ENCODE assay signal across 8 cellular contexts in the genomic region with DNA sequence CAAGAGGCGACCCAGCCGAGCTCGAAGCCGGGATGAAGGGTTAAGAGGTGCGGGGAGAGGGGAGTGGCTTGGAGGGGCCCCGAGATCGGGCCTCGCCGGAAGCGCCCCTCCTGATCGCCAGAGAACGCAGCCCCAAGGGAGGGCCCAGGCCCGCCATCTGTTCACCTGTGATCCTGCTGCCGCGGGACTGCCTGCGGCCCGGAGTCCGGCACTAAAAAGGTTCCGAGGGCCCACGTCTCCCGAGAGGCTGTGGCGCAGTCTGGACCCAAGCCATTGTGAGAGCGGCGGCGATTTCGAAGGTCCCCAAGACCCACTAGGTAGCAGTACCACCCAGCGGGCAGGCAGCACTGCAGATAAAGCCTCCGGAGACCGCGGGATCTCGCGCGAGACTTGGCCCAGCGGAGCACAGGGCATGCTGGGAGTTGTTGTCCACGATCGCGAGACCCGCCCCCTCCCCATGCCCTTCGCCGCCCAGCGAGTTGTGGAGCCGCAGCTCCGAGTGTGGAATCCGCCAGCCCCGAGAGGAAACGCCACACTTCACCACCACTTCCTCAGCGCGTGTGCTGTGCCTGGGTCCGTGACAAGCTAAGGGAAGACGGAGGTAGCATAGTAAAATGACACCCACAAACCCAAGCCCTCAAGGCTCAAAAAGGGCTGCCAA. TPM values are rescaled to one million over a fixed set of nuclear protein-coding genes. Genes with fewer than 3 reads are reported as not detected.
DNase-seq lines count a peak whose midpoint lies in the region; ATAC-seq and TF ChIP-seq lines count a peak whose summit lies in the region.

A gene with protein sequence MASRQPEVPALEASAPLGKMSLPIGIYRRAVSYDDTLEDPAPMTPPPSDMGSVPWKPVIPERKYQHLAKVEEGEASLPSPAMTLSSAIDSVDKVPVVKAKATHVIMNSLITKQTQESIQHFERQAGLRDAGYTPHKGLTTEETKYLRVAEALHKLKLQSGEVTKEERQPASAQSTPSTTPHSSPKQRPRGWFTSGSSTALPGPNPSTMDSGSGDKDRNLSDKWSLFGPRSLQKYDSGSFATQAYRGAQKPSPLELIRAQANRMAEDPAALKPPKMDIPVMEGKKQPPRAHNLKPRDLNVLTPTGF (minus strand): TSS at position 328 of the 661 bp plus-strand sequence. CDS start 2,256 bp downstream, outside the sequence.

- H4K20me1 ChIP-seq in SU-DHL-6 (ENCODE audit: low read depth, low read length), result no peaks in the 10 kb centered on the region

- H3K9ac ChIP-seq in SU-DHL-6 (ENCODE audit: low read length) (peak within 1 kb of the TSS; percentile 77), parathyroid adenoma (peak within 1 kb of the TSS; percentile 91)

- H3K27me3 ChIP-seq in SU-DHL-6 (ENCODE audit: low read length) (no peaks in the 10 kb centered on the region), parathyroid adenoma (ENCODE audit: control insufficient read depth, insufficient read depth, low read length) (no peaks in the 10 kb centered on the region), tibial nerve (no peaks in the 10 kb centered on the region)

- no peaks in the 10 kb centered on the region for H3K9me2 ChIP-seq in SU-DHL-6 (replicated peaks; ENCODE audit: insufficient read depth, low read length)

- peaks cover 13% of the 10 kb centered on the region; the same call in 1 of the 2 replicates for H3F3A ChIP-seq in SU-DHL-6 (ENCODE audit: insufficient read depth)

- DNase-seq in NCI-H128 (lab: John Stamatoyannopoulos, UW; ENCODE audit: unreplicated experiment) (peak; percentile 46), Right ventricle myocardium superior (peak; percentile 98), tibial nerve (ENCODE audit: low spot score in 2 of 2) (peak; percentile 86)
- peak; percentile 83 for DNase-seq in activated naive CD8-positive, alpha-beta T cell treated with anti-CD3 and anti-CD28 coated beads, Interleukin-2, amount 50 U/mL, for 16 hours (ENCODE audit: low read depth, low spot score)

- H3K36me3 ChIP-seq in SU-DHL-6 (ENCODE audit: low read length) (no peaks in the 10 kb centered on the region), parathyroid adenoma (ENCODE audit: control insufficient read depth, insufficient read depth, low read length) (no peaks in the 10 kb centered on the region), tibial nerve (peaks cover 0 to 25% (median 0%) of the 10 kb centered on the region in 3 donors)

- ATAC-seq in HG02759 (IDR thresholded peaks at IDR 0.05; ENCODE audit: unreplicated experiment), result peak; percentile 84
- ATAC-seq in Right ventricle myocardium superior (ENCODE audit: poor library complexity), result peak; percentile 97

- intact Hi-C loops in Right ventricle myocardium superior (cut with DNase I), result no loop called here

- TF ChIP-seq CTCF in GM12873 (IDR thresholded peaks at IDR 0.05; ENCODE audit: insufficient read depth, low read depth, low read length, missing control alignments), result peak; percentile 25
- no peak for TF ChIP-seq CTCF in SU-DHL-6 (IDR thresholded peaks at IDR 0.05; ENCODE audit: insufficient read depth, low read length, poor library complexity, severe bottlenecking)
- peak; percentile 13 for TF ChIP-seq CTCF in parathyroid adenoma (IDR thresholded peaks at IDR 0.05)
- TF ChIP-seq CTCF in tibial nerve (IDR thresholded peaks at IDR 0.05), result peak in 4 of 5 experiments; percentile 8 to 38 (median 18)

- H3K9me3 ChIP-seq in SU-DHL-6 (ENCODE audit: insufficient read depth, low read length) (no peaks in the 10 kb centered on the region), parathyroid adenoma (ENCODE audit: control insufficient read depth, low read length) (no peaks in the 10 kb centered on the region), tibial nerve (no peaks in the 10 kb centered on the region)

- WGBS in tibial nerve, 2 donors, result 0% methylated on average over 24 to 34 of the region's 50 CpGs

- H3K27ac ChIP-seq in SU-DHL-6 (ENCODE audit: low read depth, low read length), result peak within 1 kb of the TSS; percentile 49; the same call in 1 of the 2 replicates
- H3K27ac ChIP-seq in parathyroid adenoma, result peak within 1 kb of the TSS; percentile 40
- H3K27ac ChIP-seq in tibial nerve, result peak within 1 kb of the TSS; percentile 22 to 89 (median 82)

- TF ChIP-seq EP300 in tibial nerve (IDR thresholded peaks at IDR 0.05), result peak; percentile 30 to 92

- H3K4me1 ChIP-seq in parathyroid adenoma (peaks cover 3% of the 10 kb centered on the region), tibial nerve (peaks cover 0 to 47% (median 14%) of the 10 kb centered on the region in 4 donors)

- H3K4me2 ChIP-seq in SU-DHL-6 (ENCODE audit: low read depth, low read length, poor library complexity, severe bottlenecking), result peak within 1 kb of the TSS; percentile 77
- H3K4me2 ChIP-seq in parathyroid adenoma (ENCODE audit: low read length), result peak within 1 kb of the TSS; percentile 89

- peak in 1 of 2 donors; percentile 74 for TF ChIP-seq POLR2A in tibial nerve (IDR thresholded peaks at IDR 0.05)

- H3K79me2 ChIP-seq in SU-DHL-6 (ENCODE audit: insufficient read depth, low read length) (peaks cover 35% of the 10 kb centered on the region), parathyroid adenoma (peaks cover 21% of the 10 kb centered on the region)

- H2AFZ ChIP-seq in SU-DHL-6 (ENCODE audit: low read depth, low read length, severe bottlenecking) (peak within 1 kb of the TSS; percentile 92), parathyroid adenoma (peak within 1 kb of the TSS; percentile 82)

- H3K4me3 ChIP-seq in SU-DHL-6 (ENCODE audit: insufficient read depth, low read length, poor library complexity, severe bottlenecking) (peak within 1 kb of the TSS; percentile 80), parathyroid adenoma (ENCODE audit: low read depth, low read length) (peak within 1 kb of the TSS; percentile 96), tibial nerve (peak within 1 kb of the TSS; percentile 65 to 99 (median 78))

RNA-seq across cellular contexts. Expression of the gene that starts here (rescaled TPM):
- total RNA-seq in Right ventricle myocardium superior, result 70.8 TPM
- 10 to 100 TPM; 77.9 to 91.3 (median 90.0) TPM for total RNA-seq in tibial nerve

Comparison
In these comparisons a context has a peak if more than half of its experiments do, and no peak if none do; other contexts are left out.
1. Peak in every context shown above with its lines: DNase-seq, ATAC-seq, H3K4me3 ChIP-seq and H3K27ac ChIP-seq.
2. DNase-seq: peak in every context shown above with its lines; median percentile 98 in Right ventricle myocardium superior; 86 in tibial nerve; 83 in activated naive CD8-positive, alpha-beta T cell treated with anti-CD3 and anti-CD28 coated beads, Interleukin-2, amount 50 U/mL, for 16 hours; 46 in NCI-H128.